In the genomic region with DNA sequence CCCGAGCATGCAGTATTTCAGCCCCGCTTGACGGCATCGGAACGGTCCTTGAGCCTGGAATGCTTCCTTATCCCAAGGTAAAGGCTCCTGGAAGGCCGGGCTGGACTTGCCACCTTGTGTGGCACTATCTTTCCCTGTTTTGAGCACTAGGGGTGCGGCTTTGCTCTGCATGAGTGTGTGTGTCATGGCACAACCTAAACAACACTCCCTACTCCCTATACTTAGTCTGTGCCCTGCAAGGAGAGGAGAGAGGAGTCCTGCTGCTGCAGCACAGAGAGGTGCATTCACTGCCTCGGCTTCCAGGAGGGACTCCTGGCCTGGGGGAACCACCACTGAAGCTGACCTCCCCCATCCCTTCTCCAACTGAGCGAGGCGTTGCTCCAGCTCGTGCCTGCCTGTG, we compare ENCODE assay signal across 11 cellular contexts.
"Had no signal": no experiment of that assay in that cellular context is flagged by ENCODE, and none has a peak within 500 bp of the region (broad histone marks: within the 10 kb centered on the region; RNA-seq: fewer than 3 reads in every experiment).

No MANE protein-coding gene starts in this region.

- H3K4me3 ChIP-seq: GM23248, GM23338, HAP-1 had no signal

- H3K9me3 ChIP-seq: HAP-1 had no signal

- H3K27ac ChIP-seq: GM23248 had no signal

- FAIRE-seq: H1, H54 had no signal

- H3K4me1 ChIP-seq: HAP-1 had no signal

- ATAC-seq: GM23338, HCT116 had no signal

- H3K9ac ChIP-seq: GM23248 had no signal

- DNase-seq: GM23248, GOT3, H7, H9, HCEC 1CT, HFFc6 had no signal

- H2AFZ ChIP-seq: GM23248, GM23338 had no signal

- H3K4me2 ChIP-seq: GM23338 had no signal

- H3K36me3 ChIP-seq: HAP-1 had no signal
